ENCODE assay signal across 20 cellular contexts in genomic region chr12:2344476-2344875, GRCh38.
DNase-seq lines count a peak whose midpoint lies in the region; ATAC-seq and TF ChIP-seq lines count a peak whose summit lies in the region.
"Had no signal": no experiment of that assay in that cellular context is flagged by ENCODE, and none has a peak within 500 bp of the region (broad histone marks: within the 10 kb centered on the region; RNA-seq: fewer than 3 reads in every experiment).

No MANE protein-coding gene starts in this region.

- intact Hi-C loops in left lung (cut with DNase I), result no loop called here

- ATAC-seq in WTC11 (peak; percentile 39), left lung (no peak), GM19328 (IDR thresholded peaks at IDR 0.05; ENCODE audit: unreplicated experiment) (no peak), HG03520 (IDR thresholded peaks at IDR 0.05; ENCODE audit: unreplicated experiment) (no peak), GM19455 (IDR thresholded peaks at IDR 0.05; ENCODE audit: unreplicated experiment) (no peak)
- ATAC-seq: HCT116, Right ventricle myocardium inferior had no signal

- TF ChIP-seq CTCF in WTC11 (IDR thresholded peaks at IDR 0.05), result no peak
- no peak for TF ChIP-seq CTCF in left lung (IDR thresholded peaks at IDR 0.05)

- H3K9me3 ChIP-seq in left lung, result no peaks in the 10 kb centered on the region

- H3K27me3 ChIP-seq in left lung (no peaks in the 10 kb centered on the region), rectal smooth muscle tissue (ENCODE audit: control insufficient read depth, insufficient read depth, low read length) (no peaks in the 10 kb centered on the region)

- H3K27ac ChIP-seq in left lung (peak overlapping the region; percentile 13 to 61), rectal smooth muscle tissue (ENCODE audit: low read depth, low read length) (peak overlapping the region; percentile 86)
- H3K27ac ChIP-seq: GM23248, SK-N-MC had no signal

- H3K9me3 Mint-ChIP-seq in WTC11, result no peaks in the 10 kb centered on the region
- H3K9me3 Mint-ChIP-seq: CD4-positive, alpha-beta T cell had no signal

- H3K4me1 ChIP-seq in left lung (peaks cover 24 to 50% of the 10 kb centered on the region in 2 donors), rectal smooth muscle tissue (ENCODE audit: control insufficient read depth, insufficient read depth, low read length) (peaks cover 76% of the 10 kb centered on the region)

- H3K36me3 ChIP-seq in left lung (no peaks in the 10 kb centered on the region), rectal smooth muscle tissue (ENCODE audit: control insufficient read depth, insufficient read depth, low read length) (no peaks in the 10 kb centered on the region)

- H3K27me3 Mint-ChIP-seq in WTC11 (ENCODE audit: low read depth), result no peaks in the 10 kb centered on the region

- POLR2A ChIA-PET in WTC11 (lab: Charles Lee), result no interaction called here

- H3K36me3 Mint-ChIP-seq in WTC11, result no peaks in the 10 kb centered on the region

- CTCF ChIA-PET in WTC11 (lab: Charles Lee), result interaction anchor here (1.1 to 1.5 kb wide), 5 partner anchors 10 to 287 kb away, joined by 3 to 4 read pairs (median 3); no protein-coding TSS in a partner anchor

- H3K4me1 Mint-ChIP-seq in WTC11, result peaks cover 22% of the 10 kb centered on the region

- H3K9ac ChIP-seq in rectal smooth muscle tissue (ENCODE audit: low read length), result no peak overlapping the region
- H3K9ac ChIP-seq: GM23248 had no signal

- no peak overlapping the region for H3K27ac Mint-ChIP-seq in WTC11
- H3K27ac Mint-ChIP-seq: CD4-positive, alpha-beta T cell had no signal

- H3K4me3 Mint-ChIP-seq in WTC11, result no peak overlapping the region
- H3K4me3 Mint-ChIP-seq: CD4-positive, alpha-beta T cell had no signal

- H3K4me3 ChIP-seq in left lung (no peak overlapping the region), rectal smooth muscle tissue (ENCODE audit: low read length) (no peak overlapping the region)
- H3K4me3 ChIP-seq: GM23248, SK-N-MC had no signal

- DNase-seq in WTC11 (ENCODE audit: low spot score) (no peak), left lung (no peak), retina (no peak)
- DNase-seq: Calu3; CD4-positive, alpha-beta T cell; GM23248; KBM-7; NCI-H1436; NCI-H2029; NCI-H2171; NCI-H446; NCI-H69; NK-92 treated with Interleukin-12 subunit alpha and Interleukin-12 subunit beta, amount 100 ng/mL, for 24 hours had no signal

TF ChIP-seq in WTC11, 78 proteins besides CTCF, POLR2A, EP300 and RAD21:
- no peak for TF ChIP-seq CREB1 (CRISPR knock-in tag; IDR thresholded peaks at IDR 0.05)
